Comparison of ENCODE assay signal across 1 cellular context in genomic region chr3:157499342-157499963, GRCh38.
TF ChIP-seq lines count a peak whose summit lies in the region.

No MANE protein-coding gene starts in this region.

TF ChIP-seq in WTC11, 78 proteins besides CTCF, POLR2A, EP300 and RAD21 (continued from another document):
- no peak for TF ChIP-seq PRDM15 (CRISPR knock-in tag; IDR thresholded peaks at IDR 0.05)
- TF ChIP-seq GRHL2 (CRISPR knock-in tag; IDR thresholded peaks at IDR 0.05; ENCODE audit: insufficient replicate concordance, severe bottlenecking), result no peak
